ENCODE assay signal across 14 cellular contexts in the genomic region with DNA sequence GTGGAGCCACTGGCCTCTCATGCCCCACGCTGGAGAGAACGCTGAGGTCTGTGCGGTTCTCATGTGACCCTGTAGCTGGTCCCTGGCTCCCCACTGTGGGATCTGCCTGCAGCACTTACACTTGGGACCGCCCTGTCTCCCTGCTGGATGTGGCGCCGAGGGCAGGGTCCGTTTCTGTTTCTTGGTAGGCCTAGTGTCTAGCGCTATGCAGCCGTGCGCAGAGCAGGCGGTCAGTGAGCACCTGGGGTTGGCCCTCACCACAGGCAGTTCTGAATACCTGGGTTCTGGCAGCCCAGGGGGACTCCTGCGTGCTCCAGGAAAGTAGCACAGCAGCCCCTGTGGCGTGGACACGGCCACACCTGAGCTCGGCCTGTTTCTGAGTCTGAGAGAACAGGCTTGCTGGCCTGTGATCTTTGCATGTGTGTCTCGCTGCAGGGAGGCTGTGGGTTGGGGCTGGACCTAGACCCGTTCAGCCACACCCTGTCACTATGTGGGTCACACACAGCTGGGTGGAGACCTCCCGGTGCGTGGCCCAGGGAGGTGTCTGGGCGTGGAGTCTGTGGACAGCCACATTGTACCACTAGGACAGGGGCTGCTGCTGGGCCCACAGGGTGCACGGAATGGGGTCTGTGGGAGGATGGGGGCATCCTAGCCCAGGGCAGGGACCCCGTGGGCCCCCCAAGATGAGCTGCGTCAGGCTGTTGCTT. TPM values are rescaled to one million over a fixed set of nuclear protein-coding genes. Genes with fewer than 3 reads are reported as not detected.
DNase-seq lines count a peak whose midpoint lies in the region; ATAC-seq and TF ChIP-seq lines count a peak whose summit lies in the region.
"Had no signal": no experiment of that assay in that cellular context is flagged by ENCODE, and none has a peak within 500 bp of the region (broad histone marks: within the 10 kb centered on the region; RNA-seq: fewer than 3 reads in every experiment).

No MANE protein-coding gene starts in this region.

- H3K27ac Mint-ChIP-seq in activated CD4-positive, alpha-beta T cell treated with anti-CD3 and anti-CD28 coated beads, Interleukin-2, amount 10 ng/mL, durations not matched to agents 7 days and 5 days = peak overlapping the region; percentile 79
- H3K27ac Mint-ChIP-seq in WTC11 = peak overlapping the region; percentile 79

- H3K36me3 ChIP-seq in hepatocyte (replicated peaks; ENCODE audit: insufficient read depth, low read depth) (no peaks in the 10 kb centered on the region), spleen (peaks cover 0 to 36% (median 0%) of the 10 kb centered on the region in 6 donors), MM.1S (replicated peaks; ENCODE audit: insufficient read depth, low read length) (no peaks in the 10 kb centered on the region)
- H3K36me3 ChIP-seq: ascending aorta had no signal

- peaks cover 7% of the 10 kb centered on the region for H3K36me3 Mint-ChIP-seq in activated CD4-positive, alpha-beta T cell treated with anti-CD3 and anti-CD28 coated beads, Interleukin-2, amount 10 ng/mL, durations not matched to agents 7 days and 5 days (ENCODE audit: low read depth)
- 0 out of 2 replicates have a peak, but pooled peaks cover 2% of the 10 kb centered on the region for H3K36me3 Mint-ChIP-seq in WTC11

- ATAC-seq in WTC11 = no peak
- ATAC-seq: HCT116 had no signal

- H3K9ac ChIP-seq in MM.1S (ENCODE audit: low read length) = no peak overlapping the region

- POLR2A ChIA-PET in activated CD4-positive, alpha-beta T cell treated with anti-CD3 and anti-CD28 coated beads, Interleukin-2, amount 10 ng/mL, durations not matched to agents 7 days and 5 days (lab: Charles Lee) = interaction anchor here (0.6 kb wide), 1 partner anchor 155 kb away, joined by 3 read pairs; no protein-coding TSS in a partner anchor
- POLR2A ChIA-PET in WTC11 (lab: Charles Lee) = no interaction called here

- peaks cover 78% of the 10 kb centered on the region for H3K79me2 ChIP-seq in hepatocyte
- H3K79me2 ChIP-seq in MM.1S (ENCODE audit: low read length) = peaks cover 91% of the 10 kb centered on the region

- H3K4me3 Mint-ChIP-seq in activated CD4-positive, alpha-beta T cell treated with anti-CD3 and anti-CD28 coated beads, Interleukin-2, amount 10 ng/mL, durations not matched to agents 7 days and 5 days = peak overlapping the region; percentile 91
- peak overlapping the region; percentile 16; the same call in 1 of the 2 replicates for H3K4me3 Mint-ChIP-seq in WTC11

- H3K27me3 Mint-ChIP-seq in activated CD4-positive, alpha-beta T cell treated with anti-CD3 and anti-CD28 coated beads, Interleukin-2, amount 10 ng/mL, durations not matched to agents 7 days and 5 days = no peaks in the 10 kb centered on the region
- no peaks in the 10 kb centered on the region for H3K27me3 Mint-ChIP-seq in WTC11 (ENCODE audit: low read depth)

- no peak overlapping the region for H3K27ac ChIP-seq in hepatocyte
- H3K27ac ChIP-seq in spleen = peak overlapping the region in 5 of 8 donors; percentile 82 to 100 (median 96)
- H3K27ac ChIP-seq in MM.1S (ENCODE audit: low read length) = no peak overlapping the region

- CTCF ChIA-PET in activated CD4-positive, alpha-beta T cell treated with anti-CD3 and anti-CD28 coated beads, Interleukin-2, amount 10 ng/mL, durations not matched to agents 7 days and 5 days (lab: Charles Lee) = no interaction called here
- CTCF ChIA-PET in WTC11 (lab: Charles Lee) = interaction anchor here (1.8 kb wide), 1 partner anchor 46 kb away, joined by 6 read pairs; no protein-coding TSS in a partner anchor

- no peaks in the 10 kb centered on the region for H3F3A ChIP-seq in MM.1S (ENCODE audit: insufficient read depth, low read length)

- peaks cover 41% of the 10 kb centered on the region for H4K20me1 ChIP-seq in hepatocyte (ENCODE audit: insufficient read depth, poor library complexity, severe bottlenecking)
- H4K20me1 ChIP-seq in MM.1S (ENCODE audit: insufficient read depth, low read length) = peaks cover 6% of the 10 kb centered on the region; the same call in 1 of the 2 replicates

- intact Hi-C loops in spleen (cut with DNase I; ENCODE audit: low total_unique reads) = no loop called here

- WGBS in hepatocyte (ENCODE audit: low lambda C conversion rate, missing lambda C conversion rate) = 92% methylated on average over 23 of the region's 23 CpGs
- 83 to 92% (median 88%) methylated on average over 9 to 23 of the region's 23 CpGs for WGBS in spleen, 5 donors

- H2AFZ ChIP-seq in hepatocyte = no peak overlapping the region
- H2AFZ ChIP-seq in MM.1S (ENCODE audit: low read length) = no peak overlapping the region

- H3K27me3 ChIP-seq in hepatocyte (no peaks in the 10 kb centered on the region), spleen (replicated peaks in 1 of 7) (no peaks in the 10 kb centered on the region), MM.1S (replicated peaks; ENCODE audit: insufficient read depth, low read length) (no peaks in the 10 kb centered on the region)
- H3K27me3 ChIP-seq: ascending aorta had no signal

- DNase-seq in activated CD4-positive, alpha-beta T cell treated with anti-CD3 and anti-CD28 coated beads, Interleukin-2, amount 10 ng/mL, durations not matched to agents 7 days and 5 days = no peak
- no peak for DNase-seq in activated CD4-positive, alpha-beta T cell treated with anti-CD3 and anti-CD28 coated beads for 4 hours
- DNase-seq in WTC11 (ENCODE audit: low spot score) (no peak), hepatocyte (ENCODE audit: low spot score) (no peak), spleen (no peak), MM.1S (no peak), C1 segment of cervical spinal cord (lab: John Stamatoyannopoulos, UW) (no peak)
- DNase-seq in activated effector memory CD4-positive, alpha-beta T cell treated with Interleukin-2 at 50 U/mL for 16 hours = no peak
- DNase-seq: hippocampal formation; stimulated activated CD4-positive, alpha-beta T cell treated with anti-CD3 and anti-CD28 coated beads, Interleukin-12 subunit alpha, Interleukin-12 subunit beta, amount 100 ng/mL, for 4 hours had no signal

- H3K4me3 ChIP-seq in hepatocyte (no peak overlapping the region), spleen (no peak overlapping the region), MM.1S (ENCODE audit: low read length) (no peak overlapping the region)

- TF ChIP-seq POLR2A in spleen (IDR thresholded peaks at IDR 0.05) = no peak

- H3K4me1 Mint-ChIP-seq in activated CD4-positive, alpha-beta T cell treated with anti-CD3 and anti-CD28 coated beads, Interleukin-2, amount 10 ng/mL, durations not matched to agents 7 days and 5 days = peaks cover 31% of the 10 kb centered on the region
- H3K4me1 Mint-ChIP-seq in WTC11 = peaks cover 20% of the 10 kb centered on the region

- H3K4me2 ChIP-seq in hepatocyte (peak overlapping the region; percentile 100), MM.1S (ENCODE audit: low read depth, low read length) (no peak overlapping the region)

- TF ChIP-seq CTCF in WTC11 (IDR thresholded peaks at IDR 0.05) (no peak), hepatocyte (IDR thresholded peaks at IDR 0.05; ENCODE audit: poor library complexity) (no peak), spleen (IDR thresholded peaks at IDR 0.05 in 8 of 11, conservative IDR thresholded peaks at IDR 0.05 in 3 of 11) (no peak), MM.1S (IDR thresholded peaks at IDR 0.05; ENCODE audit: low read length) (no peak)

- no peaks in the 10 kb centered on the region for H3K9me2 ChIP-seq in hepatocyte (replicated peaks; ENCODE audit: insufficient read depth)
- H3K9me2 ChIP-seq in MM.1S (replicated peaks; ENCODE audit: insufficient read depth, low read length) = no peaks in the 10 kb centered on the region

- H3K4me1 ChIP-seq in hepatocyte (ENCODE audit: insufficient read depth) (peaks cover 49% of the 10 kb centered on the region), spleen (peaks cover 36 to 88% (median 63%) of the 10 kb centered on the region in 6 donors), MM.1S (ENCODE audit: low read length) (peaks cover 5% of the 10 kb centered on the region; the same call in 1 of the 2 replicates)

- H3K9me3 Mint-ChIP-seq in activated CD4-positive, alpha-beta T cell treated with anti-CD3 and anti-CD28 coated beads, Interleukin-2, amount 10 ng/mL, durations not matched to agents 7 days and 5 days = no peaks in the 10 kb centered on the region
- H3K9me3 Mint-ChIP-seq in WTC11 = no peaks in the 10 kb centered on the region

- H3K9me3 ChIP-seq in hepatocyte (ENCODE audit: low read depth) (no peaks in the 10 kb centered on the region), spleen (no peaks in the 10 kb centered on the region), MM.1S (replicated peaks; ENCODE audit: insufficient read depth, low read length) (no peaks in the 10 kb centered on the region)
- H3K9me3 ChIP-seq: ascending aorta had no signal

RNA-seq across cellular contexts. Expression of gene CAPN15, which starts 2.8 kb away (rescaled TPM):
- total RNA-seq in activated CD4-positive, alpha-beta T cell treated with anti-CD3 and anti-CD28 coated beads, Interleukin-2, amount 10 ng/mL, durations not matched to agents 7 days and 5 days = 10 to 100 TPM; 59.1 to 72.1 TPM
- 89.3 to 110 TPM (median 93.8 TPM) in 3 replicates for total RNA-seq in WTC11 (2021)
- total RNA-seq in hepatocyte = 41.7 and 51.0 TPM in 2 replicates
- 42.7 and 47.9 TPM in 2 replicates for polyA plus RNA-seq in hepatocyte
- total RNA-seq in spleen = 10 to 100 TPM; 48.1 to 71.7 (median 63.9) TPM
- polyA plus RNA-seq in spleen = 10 to 100 TPM; 25.8 to 65.0 (median 36.4) TPM

RNA-seq across cellular contexts. Expression of gene PRR35, which starts 29.9 kb away (rescaled TPM):
- not detected for total RNA-seq in activated CD4-positive, alpha-beta T cell treated with anti-CD3 and anti-CD28 coated beads, Interleukin-2, amount 10 ng/mL, durations not matched to agents 7 days and 5 days
- 0.72 to 1.1 TPM (median 0.94 TPM) in 3 replicates for total RNA-seq in WTC11 (2021)
- not detected in 2 replicates for total RNA-seq in hepatocyte
- not detected in 2 replicates for polyA plus RNA-seq in hepatocyte
- not detected for total RNA-seq in spleen
- polyA plus RNA-seq in spleen = not detected
- total RNA-seq: ascending aorta, mesenteric fat pad, RPMI7951 had no signal

RNA-seq across cellular contexts. Expression of gene NHLRC4, which starts 36.5 kb away (rescaled TPM):
- total RNA-seq in activated CD4-positive, alpha-beta T cell treated with anti-CD3 and anti-CD28 coated beads, Interleukin-2, amount 10 ng/mL, durations not matched to agents 7 days and 5 days = 1 to 10 TPM; 1.9 to 2.7 TPM
- total RNA-seq in WTC11 (2021) = 0.76 to 0.92 TPM (median 0.87 TPM) in 3 replicates
- total RNA-seq in hepatocyte = 1.0 and 1.2 TPM in 2 replicates
- polyA plus RNA-seq in hepatocyte = 0.25 and 1.7 TPM in 2 replicates
- total RNA-seq in spleen = 1 to 10 TPM; 1.5 to 8.8 (median 4.5) TPM
- polyA plus RNA-seq in spleen = 1 to 10 TPM; 2.7 to 4.7 (median 3.6) TPM
- total RNA-seq: ascending aorta had no signal

RNA-seq across cellular contexts. Expression of gene PIGQ, which starts 39.5 kb away (rescaled TPM):
- total RNA-seq in activated CD4-positive, alpha-beta T cell treated with anti-CD3 and anti-CD28 coated beads, Interleukin-2, amount 10 ng/mL, durations not matched to agents 7 days and 5 days = 10 to 100 TPM; 44.5 to 46.1 TPM
- total RNA-seq in WTC11 (2021) = 57.7 to 63.7 TPM (median 60.8 TPM) in 3 replicates
- total RNA-seq in hepatocyte = 26.7 and 30.0 TPM in 2 replicates
- 58.6 and 64.6 TPM in 2 replicates for polyA plus RNA-seq in hepatocyte
- total RNA-seq in spleen = 10 to 100 TPM; 36.1 to 42.7 (median 39.2) TPM
- polyA plus RNA-seq in spleen = 10 to 100 TPM; 20.7 to 70.5 (median 42.2) TPM

RNA-seq across cellular contexts. Expression of gene RAB40C, which starts 59.6 kb away (rescaled TPM):
- 10 to 100 TPM; 13.3 to 17.6 TPM for total RNA-seq in activated CD4-positive, alpha-beta T cell treated with anti-CD3 and anti-CD28 coated beads, Interleukin-2, amount 10 ng/mL, durations not matched to agents 7 days and 5 days
- 22.5 to 28.0 TPM (median 26.2 TPM) in 3 replicates for total RNA-seq in WTC11 (2021)
- 28.4 and 30.2 TPM in 2 replicates for total RNA-seq in hepatocyte
- 30.8 and 32.7 TPM in 2 replicates for polyA plus RNA-seq in hepatocyte
- total RNA-seq in spleen = 10 to 100 TPM; 12.9 to 21.6 (median 15.3) TPM
- 10 to 100 TPM in 2 of 3 donors, 1 to 10 TPM in 1; 8.1 to 20.9 (median 11.0) TPM for polyA plus RNA-seq in spleen

Comparison
In these comparisons a context has a peak if more than half of its experiments do, and no peak if none do; other contexts are left out.
1. H3K27ac ChIP-seq: peak in spleen (5 of 8); none in hepatocyte (single experiment) and MM.1S (single experiment).